31 cellular contexts compared by ENCODE assay signal in genomic region chr5:1759378-1759970, GRCh38. TPM values are rescaled to one million over a fixed set of nuclear protein-coding genes. Genes with fewer than 3 reads are reported as not detected.
DNase-seq lines count a peak whose midpoint lies in the region; ATAC-seq and TF ChIP-seq lines count a peak whose summit lies in the region.
"Had no signal": no experiment of that assay in that cellular context is flagged by ENCODE, and none has a peak within 500 bp of the region (broad histone marks: within the 10 kb centered on the region; RNA-seq: fewer than 3 reads in every experiment).

No MANE protein-coding gene starts in this region.

- no peak for TF ChIP-seq CTCF in HCT116 (IDR thresholded peaks at IDR 0.05 in 2 of 3, conservative IDR thresholded peaks at IDR 0.05 in 1 of 3; ENCODE audit: borderline replicate concordance in 1 of 3, insufficient read depth in 1 of 3, low read depth in 2 of 3, low read length in 2 of 3)
- TF ChIP-seq CTCF in stomach (IDR thresholded peaks at IDR 0.05): no peak
- no peak for TF ChIP-seq CTCF in foreskin fibroblast (IDR thresholded peaks at IDR 0.05; ENCODE audit: low read depth, low read length)

- 68 to 79% (median 76%) methylated on average over 13 of the region's 13 CpGs for WGBS in stomach, 5 donors
- no CpG with 5 or more reads among the region's 13 CpGs for WGBS in trophoblast cell (ENCODE audit: extremely low coverage, insufficient coverage, insufficient read length)

- no peak overlapping the region for H2BK12ac ChIP-seq in trophoblast cell (ENCODE audit: low read length)

- peaks cover 4% of the 10 kb centered on the region for H3K27me3 Mint-ChIP-seq in activated CD4-positive, alpha-beta T cell treated with anti-CD3 and anti-CD28 coated beads for 36 hours
- peaks cover 5% of the 10 kb centered on the region for H3K27me3 Mint-ChIP-seq in activated CD4-positive, alpha-beta T cell treated with anti-CD3 and anti-CD28 coated beads, Interleukin-2, amount 10 ng/mL, durations not matched to agents 24 days and 14 days

- no TSS peak for BruUV-seq in HCT116 (replicated peaks; lab: Mats Ljungman, UMichigan)

- H3K9ac ChIP-seq in HCT116 (ENCODE audit: low read length): no peak overlapping the region
- no peak overlapping the region for H3K9ac ChIP-seq in trophoblast cell (ENCODE audit: low read length)
- H3K9ac ChIP-seq: neural progenitor cell had no signal

- CTCF ChIA-PET in activated CD4-positive, alpha-beta T cell treated with anti-CD3 and anti-CD28 coated beads for 36 hours (lab: Charles Lee): interaction anchor here (0.5 to 0.6 kb wide), 2 partner anchors 87 to 91 kb away, joined by 3 read pairs; no protein-coding TSS in a partner anchor
- CTCF ChIA-PET in HCT116 (lab: Charles Lee): interaction anchor here (0.7 kb wide), 1 partner anchor 76 kb away, joined by 3 read pairs; no protein-coding TSS in a partner anchor

- H2BK120ac ChIP-seq in trophoblast cell (ENCODE audit: insufficient read depth, low read length, poor library complexity): no peak overlapping the region

- H3K14ac ChIP-seq in trophoblast cell (ENCODE audit: low read length): no peak overlapping the region

- no peak for ATAC-seq in activated CD4-positive, alpha-beta T cell treated with anti-CD3 and anti-CD28 coated beads for 36 hours
- peak; percentile 47; the same call in 1 of the 2 replicates for ATAC-seq in HCT116
- ATAC-seq in left lobe of liver: no peak
- ATAC-seq: right lobe of liver had no signal

- H3K9me3 ChIP-seq in HCT116 (ENCODE audit: control insufficient read depth in 1 of 2, insufficient read depth in 1 of 2, low read depth in 1 of 2, low read length in 2 of 2) (no peaks in the 10 kb centered on the region), stomach (peaks cover 0 to 4% (median 0%) of the 10 kb centered on the region in 4 donors), trophoblast cell (ENCODE audit: insufficient read depth, low read depth, low read length) (no peaks in the 10 kb centered on the region)
- H3K9me3 ChIP-seq: ascending aorta, colonic mucosa, right lobe of liver, tibial nerve had no signal

- H4K20me1 ChIP-seq in HCT116 (ENCODE audit: insufficient read depth): no peaks in the 10 kb centered on the region

- H3K36me3 Mint-ChIP-seq in activated CD4-positive, alpha-beta T cell treated with anti-CD3 and anti-CD28 coated beads for 36 hours (ENCODE audit: low read depth): no peaks in the 10 kb centered on the region
- H3K36me3 Mint-ChIP-seq in activated CD4-positive, alpha-beta T cell treated with anti-CD3 and anti-CD28 coated beads, Interleukin-2, amount 10 ng/mL, durations not matched to agents 24 days and 14 days (ENCODE audit: low read depth): no peaks in the 10 kb centered on the region
- H3K36me3 Mint-ChIP-seq: activated naive CD8-positive, alpha-beta T cell treated with anti-CD3 and anti-CD28 coated beads, Interleukin-2, amount 10 ng/mL, durations not matched to agents 7 days and 5 days had no signal

- TF ChIP-seq RAD21 in HCT116 (IDR thresholded peaks at IDR 0.05; ENCODE audit: low read depth): no peak

- H4K12ac ChIP-seq in trophoblast cell (ENCODE audit: low read depth, low read length): no peak overlapping the region

- H3K4me2 ChIP-seq in HCT116 (ENCODE audit: low read length) (no peak overlapping the region), trophoblast cell (ENCODE audit: low read length) (no peak overlapping the region)
- H3K4me2 ChIP-seq: neural progenitor cell had no signal

- no peaks in the 10 kb centered on the region for H3K4me1 ChIP-seq in HCT116 (ENCODE audit: control insufficient read depth in 1 of 2, insufficient read depth in 2 of 2, low read length in 2 of 2)
- H3K4me1 ChIP-seq in stomach: no peaks in the 10 kb centered on the region
- H3K4me1 ChIP-seq in trophoblast cell (ENCODE audit: control insufficient read depth in 1 of 2, insufficient read depth in 2 of 2, low read length in 2 of 2): no peaks in the 10 kb centered on the region
- H3K4me1 ChIP-seq: ascending aorta, colonic mucosa, right lobe of liver, tibial nerve had no signal

- no peak overlapping the region for H3K4me3 ChIP-seq in HCT116 (replicated peaks in 1 of 2; ENCODE audit: low read depth in 1 of 2, low read length in 2 of 2)
- no peak overlapping the region for H3K4me3 ChIP-seq in stomach
- no peak overlapping the region for H3K4me3 ChIP-seq in trophoblast cell (ENCODE audit: low read depth, low read length)
- no peak overlapping the region for H3K4me3 ChIP-seq in foreskin fibroblast (ENCODE audit: low read depth in 1 of 2, low read length in 2 of 2)
- H3K4me3 ChIP-seq: ascending aorta, colonic mucosa, neural progenitor cell, right lobe of liver, SK-N-MC, tibial nerve had no signal

- no peak overlapping the region for H2AFZ ChIP-seq in HCT116 (ENCODE audit: low read depth, low read length, poor library complexity, severe bottlenecking)
- no peak overlapping the region for H2AFZ ChIP-seq in trophoblast cell (ENCODE audit: insufficient read depth, low read length, poor library complexity)
- H2AFZ ChIP-seq: neural progenitor cell had no signal

- H3K27me3 ChIP-seq in HCT116 (ENCODE audit: insufficient read depth, low read length) (no peaks in the 10 kb centered on the region), stomach (peaks cover 0 to 62% (median 6%) of the 10 kb centered on the region in 3 donors), trophoblast cell (ENCODE audit: insufficient read depth, low read length) (no peaks in the 10 kb centered on the region)
- H3K27me3 ChIP-seq: ascending aorta, colonic mucosa, neural progenitor cell, right lobe of liver had no signal

- H3K79me2 ChIP-seq in HCT116 (ENCODE audit: insufficient read depth, low read length): no peaks in the 10 kb centered on the region
- H3K79me2 ChIP-seq in trophoblast cell (ENCODE audit: control insufficient read depth, insufficient read depth, low read length, poor library complexity): no peaks in the 10 kb centered on the region

- H3K9me2 ChIP-seq in HCT116 (ENCODE audit: insufficient read depth): no peaks in the 10 kb centered on the region

- no peak overlapping the region for H3K4ac ChIP-seq in trophoblast cell (ENCODE audit: low read depth, low read length)

- no peak overlapping the region for H3K27ac ChIP-seq in HCT116 (ENCODE audit: low read depth, low read length)
- no peak overlapping the region for H3K27ac ChIP-seq in stomach
- H3K27ac ChIP-seq in trophoblast cell (ENCODE audit: low read depth, low read length): no peak overlapping the region
- H3K27ac ChIP-seq: ascending aorta, colonic mucosa, epithelial cell of prostate, neural progenitor cell, right lobe of liver, SK-N-MC, tibial nerve had no signal

- H3K23ac ChIP-seq in trophoblast cell (ENCODE audit: low read length): no peak overlapping the region

- H4K91ac ChIP-seq in trophoblast cell (ENCODE audit: low read depth, low read length): no peak overlapping the region

- H2AK5ac ChIP-seq in trophoblast cell (ENCODE audit: low read length): no peak overlapping the region

- RAD21 ChIA-PET in HCT116 (lab: Charles Lee; ENCODE audit: low non-redundant PET in 1 of 2, low total read pairs in 2 of 2, uncharacterized antibody in 2 of 2, unreplicated experiment in 2 of 2): no interaction called here

- H3K27ac Mint-ChIP-seq in activated CD4-positive, alpha-beta T cell treated with anti-CD3 and anti-CD28 coated beads for 36 hours: no peak overlapping the region
- no peak overlapping the region for H3K27ac Mint-ChIP-seq in activated CD4-positive, alpha-beta T cell treated with anti-CD3 and anti-CD28 coated beads, Interleukin-2, amount 10 ng/mL, durations not matched to agents 24 days and 14 days
- H3K27ac Mint-ChIP-seq: activated naive CD8-positive, alpha-beta T cell treated with anti-CD3 and anti-CD28 coated beads, Interleukin-2, amount 10 ng/mL, durations not matched to agents 7 days and 5 days; neural progenitor cell; progenitor cell of endocrine pancreas had no signal

- no peak overlapping the region for H2BK5ac ChIP-seq in trophoblast cell (ENCODE audit: low read depth, low read length, poor library complexity)

- no peak overlapping the region for H4K8ac ChIP-seq in trophoblast cell (ENCODE audit: low read depth, low read length)

- H3K18ac ChIP-seq in trophoblast cell (ENCODE audit: low read length): no peak overlapping the region

- H3K4me1 Mint-ChIP-seq in activated CD4-positive, alpha-beta T cell treated with anti-CD3 and anti-CD28 coated beads for 36 hours: no peaks in the 10 kb centered on the region
- no peaks in the 10 kb centered on the region for H3K4me1 Mint-ChIP-seq in activated CD4-positive, alpha-beta T cell treated with anti-CD3 and anti-CD28 coated beads, Interleukin-2, amount 10 ng/mL, durations not matched to agents 24 days and 14 days
- H3K4me1 Mint-ChIP-seq: activated naive CD8-positive, alpha-beta T cell treated with anti-CD3 and anti-CD28 coated beads, Interleukin-2, amount 10 ng/mL, durations not matched to agents 7 days and 5 days had no signal

- TF ChIP-seq POLR2A in HCT116 (IDR thresholded peaks at IDR 0.05; ENCODE audit: borderline replicate concordance, extremely low read depth, insufficient read depth, insufficient read length) (no peak), stomach (IDR thresholded peaks at IDR 0.05) (no peak)

- POLR2A ChIA-PET in activated CD4-positive, alpha-beta T cell treated with anti-CD3 and anti-CD28 coated beads for 36 hours (lab: Charles Lee): no interaction called here
- POLR2A ChIA-PET in HCT116 (lab: Charles Lee): no interaction called here

- no peak overlapping the region for H3K4me3 Mint-ChIP-seq in activated CD4-positive, alpha-beta T cell treated with anti-CD3 and anti-CD28 coated beads for 36 hours
- H3K4me3 Mint-ChIP-seq in activated CD4-positive, alpha-beta T cell treated with anti-CD3 and anti-CD28 coated beads, Interleukin-2, amount 10 ng/mL, durations not matched to agents 24 days and 14 days: no peak overlapping the region
- H3K4me3 Mint-ChIP-seq: activated naive CD8-positive, alpha-beta T cell treated with anti-CD3 and anti-CD28 coated beads, Interleukin-2, amount 10 ng/mL, durations not matched to agents 7 days and 5 days; neural progenitor cell had no signal

- intact Hi-C loops in activated CD4-positive, alpha-beta T cell treated with anti-CD3 and anti-CD28 coated beads for 36 hours (cut with DNase I, micrococcal nuclease): no loop called here
- intact Hi-C loops in activated CD4-positive, alpha-beta T cell treated with anti-CD3 and anti-CD28 coated beads, Interleukin-2, amount 10 ng/mL, durations not matched to agents 24 days and 14 days (cut with micrococcal nuclease): no loop called here
- intact Hi-C loops in HCT116 (cut with micrococcal nuclease): no loop called here
- intact Hi-C loops in stomach (cut with DNase I; ENCODE audit: low total_unique reads): no loop called here

- H3K36me3 ChIP-seq in HCT116 (ENCODE audit: control insufficient read depth in 1 of 2, insufficient read depth in 2 of 2, low read length in 2 of 2) (no peaks in the 10 kb centered on the region), stomach (no peaks in the 10 kb centered on the region), trophoblast cell (ENCODE audit: control insufficient read depth in 1 of 2, insufficient read depth in 2 of 2, low read length in 2 of 2) (no peaks in the 10 kb centered on the region)
- H3K36me3 ChIP-seq: ascending aorta, colonic mucosa, neural progenitor cell, right lobe of liver, tibial nerve had no signal

- peak; percentile 2 for DNase-seq in activated CD4-positive, alpha-beta T cell treated with anti-CD3 and anti-CD28 coated beads for 36 hours
- DNase-seq in activated CD4-positive, alpha-beta T cell treated with anti-CD3 and anti-CD28 coated beads, Interleukin-2, amount 10 ng/mL, durations not matched to agents 24 days and 14 days: no peak
- DNase-seq in HCT116 (ENCODE audit: low read depth, low spot score) (no peak), left lobe of liver (ENCODE audit: low spot score) (peak; percentile 26), stomach (peak; percentile 21), trophoblast cell (no peak), NCI-H2081 (lab: John Stamatoyannopoulos, UW) (no peak), foreskin fibroblast (no peak)
- DNase-seq: 8988T; activated CD4-positive, alpha-beta T cell treated with anti-CD3 and anti-CD28 coated beads, Interleukin-2, amount 50 U/mL, for 4 hours; activated CD4-positive, CD25-positive, alpha-beta regulatory T cell; activated gamma-delta T cell treated with Interleukin-2 at 50 U/mL for 16 hours; activated naive CD8-positive, alpha-beta T cell treated with anti-CD3 and anti-CD28 coated beads, Interleukin-2, amount 10 ng/mL, durations not matched to agents 7 days and 5 days; colonic mucosa; DMS79 treated with DMSO at 0.1 percent for 48 hours; effector memory CD4-positive, alpha-beta T cell; GF-D8; mesendoderm; NCI-H1048; NCI-H1694; NCI-H524; OCI-M1; stimulated activated CD4-positive, alpha-beta T cell treated with anti-CD3 and anti-CD28 coated beads, Interleukin-4, amount 100 ng/mL, for 1 hour; T-helper 1 cell had no signal

- TF ChIP-seq EP300 in stomach (IDR thresholded peaks at IDR 0.05): no peak

- no peaks in the 10 kb centered on the region for H3K79me1 ChIP-seq in trophoblast cell (ENCODE audit: low read length)

- no peaks in the 10 kb centered on the region for H3K9me3 Mint-ChIP-seq in activated CD4-positive, alpha-beta T cell treated with anti-CD3 and anti-CD28 coated beads for 36 hours (ENCODE audit: low read depth)
- peaks cover 6% of the 10 kb centered on the region for H3K9me3 Mint-ChIP-seq in activated CD4-positive, alpha-beta T cell treated with anti-CD3 and anti-CD28 coated beads, Interleukin-2, amount 10 ng/mL, durations not matched to agents 24 days and 14 days
- H3K9me3 Mint-ChIP-seq: activated naive CD8-positive, alpha-beta T cell treated with anti-CD3 and anti-CD28 coated beads, Interleukin-2, amount 10 ng/mL, durations not matched to agents 7 days and 5 days had no signal

RNA-seq across cellular contexts. Expression of gene MRPL36, which starts 40.2 kb away (rescaled TPM):
- total RNA-seq in activated CD4-positive, alpha-beta T cell treated with anti-CD3 and anti-CD28 coated beads for 36 hours: 10 to 100 TPM; 51.4 to 64.9 TPM
- total RNA-seq in activated CD4-positive, alpha-beta T cell treated with anti-CD3 and anti-CD28 coated beads, Interleukin-2, amount 10 ng/mL, durations not matched to agents 24 days and 14 days: 107 and 108 TPM in 2 replicates
- total RNA-seq in HCT116 (2021; ENCODE audit: unreplicated experiment) (71.9 TPM), left lobe of liver (31.1 TPM), stomach (10 to 100 TPM in 4 of 5 donors, 1 to 10 TPM in 1; 4.9 to 96.9 (median 26.7) TPM)
- 53.4 and 65.0 TPM in 2 replicates for polyA plus RNA-seq in HCT116 (2012)
- 100 to 1,000 TPM in 1 of 3 donors, 10 to 100 TPM in 2; 67.4 to 101 (median 90.0) TPM for polyA plus RNA-seq in stomach
- polyA plus RNA-seq in trophoblast cell (2013): 70.1 and 72.5 TPM in 2 replicates

RNA-seq across cellular contexts. Expression of gene NDUFS6, which starts 41.7 kb away (rescaled TPM):
- 10 to 100 TPM; 18.8 to 37.1 TPM for total RNA-seq in activated CD4-positive, alpha-beta T cell treated with anti-CD3 and anti-CD28 coated beads for 36 hours
- 37.8 and 40.3 TPM in 2 replicates for total RNA-seq in activated CD4-positive, alpha-beta T cell treated with anti-CD3 and anti-CD28 coated beads, Interleukin-2, amount 10 ng/mL, durations not matched to agents 24 days and 14 days
- total RNA-seq in HCT116 (2021; ENCODE audit: unreplicated experiment) (43.8 TPM), left lobe of liver (27.0 TPM), stomach (10 to 100 TPM in 4 of 5 donors, not detected in 1; 12.8 to 86.0 (median 39.7) TPM)
- polyA plus RNA-seq in HCT116 (2012): 86.6 and 88.6 TPM in 2 replicates
- polyA plus RNA-seq in stomach: 10 to 100 TPM; 92.6 to 95.0 (median 93.3) TPM
- polyA plus RNA-seq in trophoblast cell (2013): 83.0 and 83.7 TPM in 2 replicates

Comparison
In these comparisons a context has a peak if more than half of its experiments do, and no peak if none do; other contexts are left out.
1. DNase-seq: peak in activated CD4-positive, alpha-beta T cell treated with anti-CD3 and anti-CD28 coated beads for 36 hours (single experiment), left lobe of liver (single experiment) and stomach (single experiment); none in activated CD4-positive, alpha-beta T cell treated with anti-CD3 and anti-CD28 coated beads, Interleukin-2, amount 10 ng/mL, durations not matched to agents 24 days and 14 days (single experiment), HCT116 (single experiment), trophoblast cell (0 of 2), NCI-H2081 (0 of 2) and foreskin fibroblast (0 of 2).